ENCODE assay signal across 8 cellular contexts in the genomic region with DNA sequence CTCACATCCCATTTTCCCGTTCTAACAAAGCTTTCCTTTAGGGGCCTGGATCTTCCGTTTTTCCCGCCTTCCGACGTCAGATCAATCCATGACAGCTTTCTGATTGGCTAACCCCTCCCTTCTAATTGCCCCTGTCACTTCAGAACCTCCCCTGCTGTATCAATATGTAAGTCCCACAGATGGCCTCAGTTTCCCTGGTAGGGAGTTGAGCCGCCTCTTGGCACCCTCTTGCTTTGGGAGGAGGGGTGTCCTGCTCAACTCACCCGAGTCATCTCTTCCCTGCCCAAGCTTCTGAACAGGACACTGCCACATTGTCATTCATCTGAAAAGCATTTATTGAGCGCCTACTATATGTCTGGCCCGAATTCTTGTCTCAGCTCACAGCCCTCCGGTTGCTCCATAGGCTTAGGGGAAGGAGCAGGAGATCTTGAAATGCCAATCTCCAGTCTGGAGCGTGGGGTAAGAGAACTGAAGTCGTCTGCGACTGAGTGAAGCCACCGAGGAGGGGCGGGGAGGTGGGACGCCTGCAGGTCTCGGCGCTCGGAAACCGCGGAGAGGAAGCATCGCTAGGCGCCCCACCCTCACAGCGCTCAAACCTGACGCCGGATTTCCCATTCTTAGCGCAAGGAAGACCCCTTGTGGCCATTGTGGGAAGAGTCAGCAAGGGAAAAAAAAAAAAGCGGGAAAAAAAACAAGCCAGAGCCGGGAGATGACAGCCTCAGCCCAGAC. TPM values are rescaled to one million over a fixed set of nuclear protein-coding genes. Genes with fewer than 3 reads are reported as not detected.
DNase-seq lines count a peak whose midpoint lies in the region; ATAC-seq and TF ChIP-seq lines count a peak whose summit lies in the region.

No MANE protein-coding gene starts in this region.

- H3K27me3 ChIP-seq in Panc1 (ENCODE audit: control insufficient read depth, insufficient read depth, low read length) (no peaks in the 10 kb centered on the region), fibroblast of lung (ENCODE audit: control insufficient read depth, insufficient read depth, low read length) (peaks cover 4% of the 10 kb centered on the region)

- no peak overlapping the region for H3K9ac ChIP-seq in fibroblast of lung (ENCODE audit: insufficient read depth, low read length)

- H3K79me2 ChIP-seq in fibroblast of lung (ENCODE audit: control insufficient read depth, insufficient read depth, low read length): no peaks in the 10 kb centered on the region

- BruUV-seq in Panc1 (replicated peaks; lab: Mats Ljungman, UMichigan): no TSS peak

- H3K27ac ChIP-seq in Panc1 (ENCODE audit: low read length) (peak overlapping the region; percentile 60), fibroblast of lung (ENCODE audit: insufficient read depth, low read length) (peak overlapping the region; percentile 35)

- H3K9me3 Mint-ChIP-seq in activated T-cell treated with anti-CD3 and anti-CD28 coated beads, Interleukin-2, amount 50 U/mL, for 24 hours: no peaks in the 10 kb centered on the region
- H3K9me3 Mint-ChIP-seq in naive thymus-derived CD8-positive, alpha-beta T cell: no peaks in the 10 kb centered on the region
- no peaks in the 10 kb centered on the region for H3K9me3 Mint-ChIP-seq in stimulated activated memory B cell treated with anti-CD40 and anti-IgM and Interleukin-4, amounts not matched to agents 10 μg/mL and 1 μg/mL and 100 μg/mL, for 72 hours

- H3K4me3 Mint-ChIP-seq in activated T-cell treated with anti-CD3 and anti-CD28 coated beads, Interleukin-2, amount 50 U/mL, for 24 hours: peak overlapping the region; percentile 75
- peak overlapping the region; percentile 74 to 91 (median 84) for H3K4me3 Mint-ChIP-seq in naive thymus-derived CD8-positive, alpha-beta T cell
- H3K4me3 Mint-ChIP-seq in stimulated activated memory B cell treated with anti-CD40 and anti-IgM and Interleukin-4, amounts not matched to agents 10 μg/mL and 1 μg/mL and 100 μg/mL, for 72 hours: peak overlapping the region; percentile 71

- peak overlapping the region; percentile 99 for H3K4me2 ChIP-seq in fibroblast of lung (ENCODE audit: extremely low read depth, insufficient read depth, low read length)

- H3K4me3 ChIP-seq in Panc1 (ENCODE audit: low read depth in 2 of 2, low read length in 2 of 2) (peak overlapping the region; percentile 33 to 49), fibroblast of lung (replicated peaks in 1 of 4; ENCODE audit: control extremely low read depth in 1 of 4, insufficient read depth in 1 of 4, low read depth in 3 of 4, low read length in 4 of 4) (peak overlapping the region; percentile 17 to 57 (median 52))

- peak overlapping the region; percentile 63 for H2AFZ ChIP-seq in fibroblast of lung (ENCODE audit: low read length)

- in situ Hi-C loops in Panc1 (cut with HindIII; ENCODE audit: low pct_unique_long_range_greater_than_20kb, low sequenced_read_pairs): no loop called here

- no peaks in the 10 kb centered on the region for H3K36me3 Mint-ChIP-seq in activated T-cell treated with anti-CD3 and anti-CD28 coated beads, Interleukin-2, amount 50 U/mL, for 24 hours (ENCODE audit: low read depth)
- no peaks in the 10 kb centered on the region for H3K36me3 Mint-ChIP-seq in naive thymus-derived CD8-positive, alpha-beta T cell
- H3K36me3 Mint-ChIP-seq in stimulated activated memory B cell treated with anti-CD40 and anti-IgM and Interleukin-4, amounts not matched to agents 10 μg/mL and 1 μg/mL and 100 μg/mL, for 72 hours: no peaks in the 10 kb centered on the region

- H4K20me1 ChIP-seq in fibroblast of lung (ENCODE audit: control insufficient read depth, extremely low read depth, insufficient read depth, low read length): no peaks in the 10 kb centered on the region

- H3K9me3 ChIP-seq in Panc1 (ENCODE audit: control insufficient read depth, insufficient read depth, low read depth, low read length) (no peaks in the 10 kb centered on the region), fibroblast of lung (ENCODE audit: control insufficient read depth, insufficient read depth, low read depth, low read length) (no peaks in the 10 kb centered on the region)

- DNase-seq in GM10266 (ENCODE audit: extremely low spot score): peak; percentile 71
- DNase-seq in Kasumi-1 (lab: John Stamatoyannopoulos, UW): peak; percentile 91 to 92
- DNase-seq in Panc1 (ENCODE audit: low read depth, low spot score): peak; percentile 67
- peak; percentile 80 for DNase-seq in activated T-cell treated with anti-CD3 and anti-CD28 coated beads, Interleukin-2, amount 50 U/mL, for 24 hours
- DNase-seq in fibroblast of lung (ENCODE audit: low read depth in 2 of 2): peak; percentile 69 to 80
- DNase-seq in naive thymus-derived CD8-positive, alpha-beta T cell: peak; percentile 72 to 88 (median 78)

- ATAC-seq in Panc1 (peak; percentile 65), GM21381 (IDR thresholded peaks at IDR 0.05; ENCODE audit: unreplicated experiment) (no peak)
- peak; percentile 79 to 80 for ATAC-seq in naive thymus-derived CD8-positive, alpha-beta T cell
- ATAC-seq in stimulated activated memory B cell treated with anti-CD40 and anti-IgM and Interleukin-4, amounts not matched to agents 10 μg/mL and 1 μg/mL and 100 μg/mL, for 72 hours: peak; percentile 73

- H3K27me3 Mint-ChIP-seq in activated T-cell treated with anti-CD3 and anti-CD28 coated beads, Interleukin-2, amount 50 U/mL, for 24 hours: peaks cover 21% of the 10 kb centered on the region
- peaks cover 0 to 17% (median 9%) of the 10 kb centered on the region in 5 donors for H3K27me3 Mint-ChIP-seq in naive thymus-derived CD8-positive, alpha-beta T cell
- H3K27me3 Mint-ChIP-seq in stimulated activated memory B cell treated with anti-CD40 and anti-IgM and Interleukin-4, amounts not matched to agents 10 μg/mL and 1 μg/mL and 100 μg/mL, for 72 hours: no peaks in the 10 kb centered on the region

- intact Hi-C loops in Panc1 (cut with micrococcal nuclease; ENCODE audit: unreplicated experiment): loop anchor here (5.0 kb wide), 1 partner anchor 514 kb away; no protein-coding TSS in a partner anchor

- peaks cover 12% of the 10 kb centered on the region for H3K4me1 ChIP-seq in Panc1 (ENCODE audit: control insufficient read depth, insufficient read depth, low read length)
- peaks cover 7% of the 10 kb centered on the region for H3K4me1 ChIP-seq in fibroblast of lung (ENCODE audit: control insufficient read depth, extremely low read depth, insufficient read depth, low read length)

- peak overlapping the region; percentile 6 for H3K27ac Mint-ChIP-seq in activated T-cell treated with anti-CD3 and anti-CD28 coated beads, Interleukin-2, amount 50 U/mL, for 24 hours
- peak overlapping the region; percentile 36 to 94 (median 82) for H3K27ac Mint-ChIP-seq in naive thymus-derived CD8-positive, alpha-beta T cell
- H3K27ac Mint-ChIP-seq in stimulated activated memory B cell treated with anti-CD40 and anti-IgM and Interleukin-4, amounts not matched to agents 10 μg/mL and 1 μg/mL and 100 μg/mL, for 72 hours: peak overlapping the region; percentile 43

- POLR2A ChIA-PET in Panc1 (lab: Charles Lee): interaction anchor here (0.6 kb wide), 1 partner anchor 43 kb away, joined by 3 read pairs; no protein-coding TSS in a partner anchor
- POLR2A ChIA-PET in naive thymus-derived CD8-positive, alpha-beta T cell (lab: Charles Lee): interaction anchor here (0.6 to 2.1 kb wide), 4 partner anchors 9 to 145 kb away, joined by 3 to 8 read pairs (median 5); a partner anchor contains a TSS

- CTCF ChIA-PET in Panc1 (lab: Charles Lee): interaction anchor here (0.7 to 1.0 kb wide), 5 partner anchors 9 to 232 kb away, joined by 3 to 4 read pairs (median 3); a partner anchor contains a TSS

- TF ChIP-seq CTCF in GM10266 (IDR thresholded peaks at IDR 0.05; ENCODE audit: control insufficient read depth, insufficient read depth, low read depth, missing control alignments) (peak; percentile 75), Panc1 (IDR thresholded peaks at IDR 0.05) (peak; percentile 92), fibroblast of lung (conservative IDR thresholded peaks at IDR 0.05 in 1 of 2, IDR thresholded peaks at IDR 0.05 in 1 of 2; ENCODE audit: low read depth in 1 of 2, low read length in 2 of 2) (peak; percentile 72 to 77)

- H3K4me1 Mint-ChIP-seq in activated T-cell treated with anti-CD3 and anti-CD28 coated beads, Interleukin-2, amount 50 U/mL, for 24 hours (ENCODE audit: low read depth): peaks cover 29% of the 10 kb centered on the region
- peaks cover 16 to 50% (median 35%) of the 10 kb centered on the region in 4 donors for H3K4me1 Mint-ChIP-seq in naive thymus-derived CD8-positive, alpha-beta T cell
- peaks cover 37% of the 10 kb centered on the region for H3K4me1 Mint-ChIP-seq in stimulated activated memory B cell treated with anti-CD40 and anti-IgM and Interleukin-4, amounts not matched to agents 10 μg/mL and 1 μg/mL and 100 μg/mL, for 72 hours

- H3K36me3 ChIP-seq in Panc1 (ENCODE audit: control insufficient read depth, insufficient read depth, low read length): no peaks in the 10 kb centered on the region
- H3K36me3 ChIP-seq in fibroblast of lung (ENCODE audit: control insufficient read depth, insufficient read depth, low read length): no peaks in the 10 kb centered on the region

RNA-seq across cellular contexts. Expression of a gene that starts 28.0 kb away (rescaled TPM):
- 43.3 TPM for total RNA-seq in Panc1 (2021; ENCODE audit: unreplicated experiment)
- polyA plus RNA-seq in Panc1 (2012; ENCODE audit: insufficient read length): 42.9 TPM
- total RNA-seq in fibroblast of lung: 24.1 and 34.7 TPM in 2 replicates
- polyA plus RNA-seq in fibroblast of lung: 22.5 and 23.7 TPM in 2 replicates
- polyA plus RNA-seq in fibroblast of lung (2012): 27.6 and 33.5 TPM in 2 replicates
- 44.7 and 50.9 TPM in 2 replicates for polyA minus RNA-seq in fibroblast of lung (ENCODE audit: low replicate concordance)
- 10 to 100 TPM; 21.0 to 22.0 TPM for total RNA-seq in naive thymus-derived CD8-positive, alpha-beta T cell
- polyA plus RNA-seq in naive thymus-derived CD8-positive, alpha-beta T cell: 10 to 100 TPM; 15.4 to 23.6 (median 17.6) TPM

Comparison
In these comparisons a context has a peak if more than half of its experiments do, and no peak if none do; other contexts are left out.
1. H3K27ac Mint-ChIP-seq: peak in every context shown above with its lines; median percentile 82 in naive thymus-derived CD8-positive, alpha-beta T cell; 43 in stimulated activated memory B cell treated with anti-CD40 and anti-IgM and Interleukin-4, amounts not matched to agents 10 μg/mL and 1 μg/mL and 100 μg/mL, for 72 hours; 6 in activated T-cell treated with anti-CD3 and anti-CD28 coated beads, Interleukin-2, amount 50 U/mL, for 24 hours.